ENCODE assay signal across 8 cellular contexts in the genomic region with DNA sequence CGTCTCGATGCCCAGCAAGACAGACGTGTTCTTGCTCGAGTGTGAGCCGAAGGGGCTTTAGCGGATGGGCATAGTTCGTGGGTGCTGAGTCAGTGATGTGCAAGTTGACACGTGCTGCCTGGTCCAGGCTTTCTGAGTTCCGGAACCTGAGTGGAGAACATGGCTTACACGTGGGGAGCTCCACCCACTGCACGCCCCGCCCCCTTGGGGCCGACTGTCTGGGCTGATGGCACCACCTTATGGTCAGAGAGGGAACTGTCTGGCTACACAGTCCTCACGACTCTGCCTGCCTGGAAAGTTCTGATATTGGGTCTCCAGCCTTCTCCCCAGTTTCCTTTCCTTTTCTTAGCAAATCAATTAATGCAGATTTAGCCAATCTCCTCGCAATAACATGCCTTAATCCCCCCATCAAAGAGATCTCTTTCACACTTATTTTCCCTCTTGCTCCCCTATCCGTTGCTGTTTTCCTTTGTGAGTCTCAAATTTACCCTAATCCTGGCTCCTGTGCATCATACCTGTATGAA. TPM values are rescaled to one million over a fixed set of nuclear protein-coding genes. Genes with fewer than 3 reads are reported as not detected.
DNase-seq lines count a peak whose midpoint lies in the region; ATAC-seq and TF ChIP-seq lines count a peak whose summit lies in the region.

No MANE protein-coding gene starts in this region.

- DNase-seq in A673 (ENCODE audit: low spot score) = peak; percentile 85
- DNase-seq in NCI-H2107 (lab: John Stamatoyannopoulos, UW) = peak; percentile 48
- peak; percentile 65 for DNase-seq in mammary epithelial cell
- DNase-seq in kidney glomerular epithelial cell (lab: John Stamatoyannopoulos, UW) = peak; percentile 77
- DNase-seq in stimulated activated CD4-positive, alpha-beta T cell treated with anti-CD3 and anti-CD28 coated beads, Interleukin-2, amount 100 ng/mL, for 4 hours (ENCODE audit: low read depth) = peak; percentile 67

- no peaks in the 10 kb centered on the region for H4K20me1 ChIP-seq in mammary epithelial cell (ENCODE audit: insufficient read depth, low read length)

- intact Hi-C loops in A673 (cut with micrococcal nuclease; ENCODE audit: unreplicated experiment) (loop anchor here (1.0 to 5.0 kb wide), 2 partner anchors 38 to 165 kb away; no protein-coding TSS in a partner anchor), mammary epithelial cell (cut with micrococcal nuclease) (loop anchor here (1.0 to 10.0 kb wide), 9 partner anchors 38 to 625 kb away; partner anchors contain the start of genes BNIP1, BOD1 and CREBRF)

- ATAC-seq in GM18511 (IDR thresholded peaks at IDR 0.05; ENCODE audit: unreplicated experiment) (peak; percentile 51), HG02981 (IDR thresholded peaks at IDR 0.05; ENCODE audit: unreplicated experiment) (peak; percentile 55)

- H3K9ac ChIP-seq in mammary epithelial cell (ENCODE audit: insufficient read depth, low read length) = no peak overlapping the region

- H3K4me1 ChIP-seq in A673 (ENCODE audit: insufficient read depth, low read length, poor library complexity, severe bottlenecking) (peaks cover 14% of the 10 kb centered on the region), mammary epithelial cell (ENCODE audit: insufficient read depth, low read length) (peaks cover 29% of the 10 kb centered on the region)

- 37% methylated on average over 14 of the region's 16 CpGs for WGBS in mammary epithelial cell (ENCODE audit: low coverage, missing lambda C conversion rate)

- H3K4me2 ChIP-seq in mammary epithelial cell (ENCODE audit: insufficient read depth, low read depth, low read length) = no peak overlapping the region

- H3K9me3 ChIP-seq in A673 (ENCODE audit: low read depth, low read length, poor library complexity, severe bottlenecking) (no peaks in the 10 kb centered on the region), mammary epithelial cell (replicated peaks; ENCODE audit: insufficient read depth, low read length) (no peaks in the 10 kb centered on the region)

- H2AFZ ChIP-seq in mammary epithelial cell (ENCODE audit: low read depth, low read length) = peak overlapping the region; percentile 61

- peak; percentile 88 for TF ChIP-seq CTCF in A673 (conservative IDR thresholded peaks at IDR 0.05; ENCODE audit: low read depth, low read length)
- peak; percentile 94 for TF ChIP-seq CTCF in VCaP (conservative IDR thresholded peaks at IDR 0.05)
- TF ChIP-seq CTCF in mammary epithelial cell (conservative IDR thresholded peaks at IDR 0.05 in 1 of 2, IDR thresholded peaks at IDR 0.05 in 1 of 2; ENCODE audit: extremely low read depth in 1 of 2, insufficient read depth in 1 of 2, low read depth in 1 of 2, low read length in 2 of 2) = peak; percentile 84 to 94

- in situ Hi-C loops in mammary epithelial cell (cut with MboI; ENCODE audit: low sequenced_read_pairs in 2 of 2) = no loop called here

- POLR2A ChIA-PET in A673 (lab: Charles Lee; ENCODE audit: low non-redundant PET) = no interaction called here

- H3K36me3 ChIP-seq in A673 (ENCODE audit: insufficient read depth, low read length, poor library complexity, severe bottlenecking) (no peaks in the 10 kb centered on the region), mammary epithelial cell (ENCODE audit: insufficient read depth, low read length) (no peaks in the 10 kb centered on the region)

- no peak overlapping the region for H3K27ac ChIP-seq in A673 (ENCODE audit: low read depth, low read length, poor library complexity, severe bottlenecking)
- no peak overlapping the region for H3K27ac ChIP-seq in VCaP
- no peak overlapping the region for H3K27ac ChIP-seq in mammary epithelial cell (ENCODE audit: insufficient read depth, low read depth, low read length)

- H3K4me3 ChIP-seq in A673 (ENCODE audit: low read depth, low read length, poor library complexity, severe bottlenecking) (no peak overlapping the region), mammary epithelial cell (replicated peaks in 1 of 3; ENCODE audit: insufficient read depth in 1 of 3, low read depth in 2 of 3, low read length in 3 of 3) (no peak overlapping the region)

- BruUV-seq in A673 (replicated peaks; lab: Mats Ljungman, UMichigan) = no TSS peak
- no TSS peak for BruUV-seq in mammary epithelial cell (replicated peaks; lab: Mats Ljungman, UMichigan)

- peaks cover 10% of the 10 kb centered on the region for H3K79me2 ChIP-seq in mammary epithelial cell (ENCODE audit: insufficient read depth, low read length)

- CTCF ChIA-PET in A673 (lab: Charles Lee) (interaction anchor here (0.6 to 5.4 kb wide), 8 partner anchors 11 to 622 kb away, joined by 3 to 70 read pairs (median 5); partner anchors contain the start of gene ATP6V0E1), mammary epithelial cell (lab: Charles Lee; ENCODE audit: low non-redundant PET) (interaction anchor here (0.6 to 1.0 kb wide), 6 partner anchors 19 to 187 kb away, joined by 3 to 20 read pairs (median 4); no protein-coding TSS in a partner anchor)

- no peaks in the 10 kb centered on the region for H3K27me3 ChIP-seq in A673 (replicated peaks; ENCODE audit: insufficient read depth, low read depth, low read length, poor library complexity)
- H3K27me3 ChIP-seq in mammary epithelial cell (ENCODE audit: insufficient read depth, low read length) = no peaks in the 10 kb centered on the region

- dilution Hi-C loops in mammary epithelial cell (cut with HindIII; ENCODE audit: low sequenced_read_pairs) = no loop called here

RNA-seq across cellular contexts. Expression of gene STC2, which starts 3.8 kb away (rescaled TPM):
- total RNA-seq in A673 (2021) (19.2 and 21.4 TPM in 2 replicates), mammary epithelial cell (100 to 1,000 TPM; 133 to 311 TPM)
- polyA plus RNA-seq in mammary epithelial cell = 30.0 TPM
- 13.5 TPM for polyA minus RNA-seq in mammary epithelial cell
